In the genomic region with DNA sequence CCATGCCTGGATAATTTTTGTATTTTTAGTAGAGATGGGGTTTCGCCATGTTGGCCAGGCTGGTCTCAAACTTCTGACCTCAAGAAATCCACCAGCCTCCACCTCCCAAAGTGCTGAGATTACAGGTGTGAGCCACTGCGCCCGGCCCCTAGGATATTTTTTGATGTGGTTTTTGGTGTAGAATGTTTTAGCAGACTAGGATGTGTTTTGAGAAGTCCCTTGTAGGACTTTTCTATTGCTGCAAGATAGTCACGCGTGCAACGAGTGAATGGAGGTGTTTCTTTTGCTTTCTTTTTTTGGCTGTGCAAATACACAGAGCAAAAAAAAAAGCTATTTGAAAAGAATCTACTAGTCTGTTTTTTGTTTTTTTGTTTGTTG, we compare ENCODE assay signal across 21 cellular contexts. TPM values are rescaled to one million over a fixed set of nuclear protein-coding genes. Genes with fewer than 3 reads are reported as not detected.
A peak's percentile ranks its signal among the peaks of the same experiment; 100 is the strongest.
DNase-seq lines count a peak whose midpoint lies in the region; ATAC-seq, FAIRE-seq and TF ChIP-seq lines count a peak whose summit lies in the region.
"Had no signal": no experiment of that assay in that cellular context is flagged by ENCODE, and none has a peak within 500 bp of the region (broad histone marks: within the 10 kb centered on the region; RNA-seq: fewer than 3 reads in every experiment).

No MANE protein-coding gene starts in this region.

- H3K27ac ChIP-seq in HEK293 (ENCODE audit: extremely low read depth, low read depth, low read length), result no peak overlapping the region
- no peak overlapping the region for H3K27ac ChIP-seq in HepG2 (ENCODE audit: extremely low read length, insufficient read depth, low read length)
- H3K27ac ChIP-seq: BLaER1, HL-60 had no signal

- POLR2A ChIA-PET in activated CD8-positive, alpha-beta T cell treated with anti-CD3 and anti-CD28 coated beads, Interleukin-2, amount 10 ng/mL, durations not matched to agents 7 days and 5 days (lab: Charles Lee), result interaction anchor here (1.0 to 13.1 kb wide), 2 partner anchors 13 to 32 kb away, joined by 3 to 658 read pairs; partner anchors contain the start of gene KLF6
- POLR2A ChIA-PET in activated CD8-positive, alpha-beta T cell treated with anti-CD3 and anti-CD28 coated beads for 36 hours (lab: Charles Lee), result no interaction called here
- POLR2A ChIA-PET in HEK293 (lab: Yijun Ruan, JAX) (no interaction called here), HepG2 (lab: Yijun Ruan, JAX) (interaction anchor here (1.5 to 2.1 kb wide), 3 partner anchors 30 to 75 kb away, joined by 4 to 15 read pairs (median 5); partner anchors contain the start of gene KLF6)

- H3K4me1 ChIP-seq in HEK293 (ENCODE audit: control insufficient read depth, insufficient read depth, low read length) (no peaks in the 10 kb centered on the region), HepG2 (ENCODE audit: insufficient read depth, low read length) (peaks cover 53% of the 10 kb centered on the region)
- H3K4me1 ChIP-seq: HAP-1 had no signal

- H4K20me1 ChIP-seq in HepG2 (ENCODE audit: insufficient read depth, low read length), result no peaks in the 10 kb centered on the region
- H4K20me1 ChIP-seq: BLaER1 had no signal

- peaks cover 50% of the 10 kb centered on the region for H3K4me1 Mint-ChIP-seq in activated CD8-positive, alpha-beta T cell treated with anti-CD3 and anti-CD28 coated beads, Interleukin-2, amount 10 ng/mL, durations not matched to agents 7 days and 5 days (ENCODE audit: low read depth)
- peaks cover 35% of the 10 kb centered on the region for H3K4me1 Mint-ChIP-seq in activated CD8-positive, alpha-beta T cell treated with anti-CD3 and anti-CD28 coated beads for 36 hours (ENCODE audit: low read depth)
- peaks cover 51% of the 10 kb centered on the region for H3K4me1 Mint-ChIP-seq in activated T-helper 1 cell treated with anti-CD3 and anti-CD28 coated beads, Interleukin-12 subunit alpha, Interleukin-12 subunit beta, Interleukin-2, Interleukin-4 antibody, amounts not matched to agents 30 ng/mL and 10 ng/mL and 1 ng/mL, durations not matched to agents 14 hours and 24 hours and 36 hours (ENCODE audit: low read depth)
- H3K4me1 Mint-ChIP-seq in natural killer cell treated with Interleukin-12 subunit alpha and Interleukin-12 subunit beta and Interleukin-15 and Interleukin-18, amount 100 ng/mL, for 72 hours (ENCODE audit: low read depth in 2 of 2), result peaks cover 47 to 58% of the 10 kb centered on the region in 2 donors

- FAIRE-seq in HepG2 (lab: Jason Lieb, UNC), result no peak
- FAIRE-seq: A204.1, GM12891, GM18507, HTR-8/SVneo had no signal

- H3K36me3 ChIP-seq in HEK293 (ENCODE audit: control insufficient read depth in 2 of 2, insufficient read depth in 1 of 2, low read length in 2 of 2), result no peaks in the 10 kb centered on the region
- no peaks in the 10 kb centered on the region for H3K36me3 ChIP-seq in HepG2 (replicated peaks in 1 of 2; ENCODE audit: control insufficient read depth in 1 of 2, insufficient read depth in 2 of 2, low read length in 2 of 2)
- H3K36me3 ChIP-seq: BLaER1, HAP-1 had no signal

- no peak overlapping the region for H3K27ac Mint-ChIP-seq in activated CD8-positive, alpha-beta T cell treated with anti-CD3 and anti-CD28 coated beads, Interleukin-2, amount 10 ng/mL, durations not matched to agents 7 days and 5 days
- H3K27ac Mint-ChIP-seq in activated CD8-positive, alpha-beta T cell treated with anti-CD3 and anti-CD28 coated beads for 36 hours, result no peak overlapping the region
- peak overlapping the region; percentile 2 for H3K27ac Mint-ChIP-seq in activated T-helper 1 cell treated with anti-CD3 and anti-CD28 coated beads, Interleukin-12 subunit alpha, Interleukin-12 subunit beta, Interleukin-2, Interleukin-4 antibody, amounts not matched to agents 30 ng/mL and 10 ng/mL and 1 ng/mL, durations not matched to agents 14 hours and 24 hours and 36 hours
- no peak overlapping the region for H3K27ac Mint-ChIP-seq in natural killer cell treated with Interleukin-12 subunit alpha and Interleukin-12 subunit beta and Interleukin-15 and Interleukin-18, amount 100 ng/mL, for 72 hours

- H3K4me3 ChIP-seq in HEK293 (ENCODE audit: low read depth, low read length), result no peak overlapping the region
- H3K4me3 ChIP-seq in HepG2 (replicated peaks in 1 of 3; ENCODE audit: insufficient read depth in 1 of 3, low read depth in 2 of 3, low read length in 3 of 3), result no peak overlapping the region
- H3K4me3 ChIP-seq: BLaER1, HAP-1 had no signal

- H3K27me3 Mint-ChIP-seq in activated CD8-positive, alpha-beta T cell treated with anti-CD3 and anti-CD28 coated beads, Interleukin-2, amount 10 ng/mL, durations not matched to agents 7 days and 5 days (ENCODE audit: low read depth), result no peaks in the 10 kb centered on the region
- no peaks in the 10 kb centered on the region for H3K27me3 Mint-ChIP-seq in activated CD8-positive, alpha-beta T cell treated with anti-CD3 and anti-CD28 coated beads for 36 hours
- no peaks in the 10 kb centered on the region for H3K27me3 Mint-ChIP-seq in activated T-helper 1 cell treated with anti-CD3 and anti-CD28 coated beads, Interleukin-12 subunit alpha, Interleukin-12 subunit beta, Interleukin-2, Interleukin-4 antibody, amounts not matched to agents 30 ng/mL and 10 ng/mL and 1 ng/mL, durations not matched to agents 14 hours and 24 hours and 36 hours (ENCODE audit: insufficient read depth)
- H3K27me3 Mint-ChIP-seq in natural killer cell treated with Interleukin-12 subunit alpha and Interleukin-12 subunit beta and Interleukin-15 and Interleukin-18, amount 100 ng/mL, for 72 hours, result no peaks in the 10 kb centered on the region

- no peak for TF ChIP-seq CTCF in activated CD8-positive, alpha-beta T cell treated with anti-CD3 and anti-CD28 coated beads for 36 hours (IDR thresholded peaks at IDR 0.05)
- TF ChIP-seq CTCF in HEK293 (tag by site-specific recombination; IDR thresholded peaks at IDR 0.05), result no peak
- no peak for TF ChIP-seq CTCF in HepG2 (CRISPR knock-in tag; IDR thresholded peaks at IDR 0.05)

- no peak for TF ChIP-seq RAD21 in HepG2 (CRISPR knock-in tag; IDR thresholded peaks at IDR 0.05)

- in situ Hi-C loops in HepG2 (cut with HindIII; ENCODE audit: extremely low pct_ligation_motif_present, low pct_unique_long_range_greater_than_20kb), result no loop called here

- peaks cover 9% of the 10 kb centered on the region for H3K36me3 Mint-ChIP-seq in activated CD8-positive, alpha-beta T cell treated with anti-CD3 and anti-CD28 coated beads, Interleukin-2, amount 10 ng/mL, durations not matched to agents 7 days and 5 days (ENCODE audit: low read depth)
- no peaks in the 10 kb centered on the region for H3K36me3 Mint-ChIP-seq in activated CD8-positive, alpha-beta T cell treated with anti-CD3 and anti-CD28 coated beads for 36 hours (ENCODE audit: low read depth)
- H3K36me3 Mint-ChIP-seq in activated T-helper 1 cell treated with anti-CD3 and anti-CD28 coated beads, Interleukin-12 subunit alpha, Interleukin-12 subunit beta, Interleukin-2, Interleukin-4 antibody, amounts not matched to agents 30 ng/mL and 10 ng/mL and 1 ng/mL, durations not matched to agents 14 hours and 24 hours and 36 hours (ENCODE audit: low read depth), result peaks cover 3% of the 10 kb centered on the region
- no peaks in the 10 kb centered on the region for H3K36me3 Mint-ChIP-seq in natural killer cell treated with Interleukin-12 subunit alpha and Interleukin-12 subunit beta and Interleukin-15 and Interleukin-18, amount 100 ng/mL, for 72 hours

- H3K27me3 ChIP-seq in HepG2 (ENCODE audit: control insufficient read depth in 1 of 2, insufficient read depth in 2 of 2, low read length in 2 of 2), result no peaks in the 10 kb centered on the region
- H3K27me3 ChIP-seq: BLaER1 had no signal

- no peak overlapping the region for H2AFZ ChIP-seq in HepG2 (ENCODE audit: low read length)

- H3K9ac ChIP-seq in HepG2 (ENCODE audit: insufficient read depth, low read depth, low read length), result no peak overlapping the region
- H3K9ac ChIP-seq: BLaER1 had no signal

- H3K4me2 ChIP-seq in HepG2 (ENCODE audit: low read depth, low read length), result no peak overlapping the region
- H3K4me2 ChIP-seq: BLaER1 had no signal

- no peak for TF ChIP-seq EP300 in HepG2 (IDR thresholded peaks at IDR 0.05; ENCODE audit: low read depth in 2 of 2, low read length in 2 of 2)
- TF ChIP-seq EP300 in HepG2 (CRISPR knock-in tag; IDR thresholded peaks at IDR 0.05; ENCODE audit: borderline replicate concordance), result no peak

- H3K4me3 Mint-ChIP-seq in activated CD8-positive, alpha-beta T cell treated with anti-CD3 and anti-CD28 coated beads, Interleukin-2, amount 10 ng/mL, durations not matched to agents 7 days and 5 days, result no peak overlapping the region
- H3K4me3 Mint-ChIP-seq in activated CD8-positive, alpha-beta T cell treated with anti-CD3 and anti-CD28 coated beads for 36 hours, result no peak overlapping the region
- H3K4me3 Mint-ChIP-seq in activated T-helper 1 cell treated with anti-CD3 and anti-CD28 coated beads, Interleukin-12 subunit alpha, Interleukin-12 subunit beta, Interleukin-2, Interleukin-4 antibody, amounts not matched to agents 30 ng/mL and 10 ng/mL and 1 ng/mL, durations not matched to agents 14 hours and 24 hours and 36 hours, result no peak overlapping the region
- H3K4me3 Mint-ChIP-seq in natural killer cell treated with Interleukin-12 subunit alpha and Interleukin-12 subunit beta and Interleukin-15 and Interleukin-18, amount 100 ng/mL, for 72 hours, result peak overlapping the region; percentile 51

- ATAC-seq in activated CD8-positive, alpha-beta T cell treated with anti-CD3 and anti-CD28 coated beads, Interleukin-2, amount 10 ng/mL, durations not matched to agents 7 days and 5 days, result no peak
- no peak for ATAC-seq in activated CD8-positive, alpha-beta T cell treated with anti-CD3 and anti-CD28 coated beads for 36 hours
- no peak for ATAC-seq in natural killer cell treated with Interleukin-12 subunit alpha and Interleukin-12 subunit beta and Interleukin-15 and Interleukin-18, amount 100 ng/mL, for 72 hours
- no peak for ATAC-seq in GM21367 (IDR thresholded peaks at IDR 0.05; ENCODE audit: unreplicated experiment)
- no peak for ATAC-seq in HepG2

- peak; percentile 21 for DNase-seq in activated CD8-positive, alpha-beta T cell treated with anti-CD3 and anti-CD28 coated beads, Interleukin-2, amount 10 ng/mL, durations not matched to agents 7 days and 5 days
- no peak for DNase-seq in activated CD8-positive, alpha-beta T cell treated with anti-CD3 and anti-CD28 coated beads for 36 hours
- no peak for DNase-seq in activated T-helper 1 cell treated with anti-CD3 and anti-CD28 coated beads, Interleukin-12 subunit alpha, Interleukin-12 subunit beta, Interleukin-2, Interleukin-4 antibody, amounts not matched to agents 30 ng/mL and 10 ng/mL and 1 ng/mL, durations not matched to agents 14 hours and 24 hours and 36 hours (ENCODE audit: low spot score)
- no peak for DNase-seq in natural killer cell treated with Interleukin-12 subunit alpha and Interleukin-12 subunit beta and Interleukin-15 and Interleukin-18, amount 100 ng/mL, for 72 hours (ENCODE audit: low spot score)
- DNase-seq in HepG2 (ENCODE audit: low spot score), result no peak
- DNase-seq: GDM1, NCI-H1930, NCI-H2171, NCI-H446, NCI-H748 treated with DMSO at 0.1 percent for 48 hours, OCI-M1, RPMI8226 had no signal

- CTCF ChIA-PET in activated CD8-positive, alpha-beta T cell treated with anti-CD3 and anti-CD28 coated beads, Interleukin-2, amount 10 ng/mL, durations not matched to agents 7 days and 5 days (lab: Charles Lee), result no interaction called here
- CTCF ChIA-PET in activated CD8-positive, alpha-beta T cell treated with anti-CD3 and anti-CD28 coated beads for 36 hours (lab: Charles Lee), result interaction anchor here (1.6 kb wide), 1 partner anchor 14 kb away, joined by 4 read pairs; no protein-coding TSS in a partner anchor
- CTCF ChIA-PET in HEK293 (lab: Yijun Ruan, JAX), result no interaction called here
- CTCF ChIA-PET in HepG2 (lab: Yijun Ruan, JAX; ENCODE audit: low intra/inter-chr PET ratio, low total read pairs), result no interaction called here

- H3K9me3 ChIP-seq in HEK293 (ENCODE audit: control insufficient read depth, insufficient read depth, low read depth, low read length), result no peaks in the 10 kb centered on the region
- no peaks in the 10 kb centered on the region for H3K9me3 ChIP-seq in HepG2 (ENCODE audit: low read length)
- H3K9me3 ChIP-seq: BLaER1, HAP-1 had no signal

- H3K79me2 ChIP-seq in HepG2 (ENCODE audit: insufficient read depth, low read length), result no peaks in the 10 kb centered on the region

- 96% methylated on average over 6 of the region's 6 CpGs for WGBS in HepG2 (ENCODE audit: low lambda C conversion rate)

- intact Hi-C loops in activated CD8-positive, alpha-beta T cell treated with anti-CD3 and anti-CD28 coated beads for 36 hours (cut with micrococcal nuclease), result no loop called here
- intact Hi-C loops in activated T-helper 1 cell treated with anti-CD3 and anti-CD28 coated beads, Interleukin-12 subunit alpha, Interleukin-12 subunit beta, Interleukin-2, Interleukin-4 antibody, amounts not matched to agents 30 ng/mL and 10 ng/mL and 1 ng/mL, durations not matched to agents 14 hours and 24 hours and 36 hours (cut with micrococcal nuclease), result no loop called here
- intact Hi-C loops in HepG2 (cut with micrococcal nuclease; ENCODE audit: unreplicated experiment), result loop anchor here (5.0 kb wide), 1 partner anchor 72 kb away; no protein-coding TSS in a partner anchor

- TF ChIP-seq POLR2A in HepG2 (IDR thresholded peaks at IDR 0.05; ENCODE audit: insufficient read depth in 1 of 2, low read depth in 2 of 2, low read length in 2 of 2), result no peak

- BruUV-seq in HepG2 (replicated peaks; lab: Mats Ljungman, UMichigan), result no TSS peak

- H3K9me3 Mint-ChIP-seq in activated CD8-positive, alpha-beta T cell treated with anti-CD3 and anti-CD28 coated beads, Interleukin-2, amount 10 ng/mL, durations not matched to agents 7 days and 5 days (ENCODE audit: insufficient read depth), result no peaks in the 10 kb centered on the region
- peaks cover 1% of the 10 kb centered on the region for H3K9me3 Mint-ChIP-seq in activated CD8-positive, alpha-beta T cell treated with anti-CD3 and anti-CD28 coated beads for 36 hours
- peaks cover 9% of the 10 kb centered on the region for H3K9me3 Mint-ChIP-seq in activated T-helper 1 cell treated with anti-CD3 and anti-CD28 coated beads, Interleukin-12 subunit alpha, Interleukin-12 subunit beta, Interleukin-2, Interleukin-4 antibody, amounts not matched to agents 30 ng/mL and 10 ng/mL and 1 ng/mL, durations not matched to agents 14 hours and 24 hours and 36 hours
- peaks cover under 1% of the 10 kb centered on the region for H3K9me3 Mint-ChIP-seq in natural killer cell treated with Interleukin-12 subunit alpha and Interleukin-12 subunit beta and Interleukin-15 and Interleukin-18, amount 100 ng/mL, for 72 hours

RNA-seq across cellular contexts. Expression of gene KLF6, which starts 29.8 kb away (rescaled TPM):
- 100 to 1,000 TPM; 208 to 215 TPM for total RNA-seq in activated CD8-positive, alpha-beta T cell treated with anti-CD3 and anti-CD28 coated beads, Interleukin-2, amount 10 ng/mL, durations not matched to agents 7 days and 5 days
- total RNA-seq in activated CD8-positive, alpha-beta T cell treated with anti-CD3 and anti-CD28 coated beads for 36 hours, result 100 to 1,000 TPM; 116 to 120 TPM
- total RNA-seq in activated T-helper 1 cell treated with anti-CD3 and anti-CD28 coated beads, Interleukin-12 subunit alpha, Interleukin-12 subunit beta, Interleukin-2, Interleukin-4 antibody, amounts not matched to agents 30 ng/mL and 10 ng/mL and 1 ng/mL, durations not matched to agents 14 hours and 24 hours and 36 hours, result 110 and 113 TPM in 2 replicates
- 100 to 1,000 TPM; 225 to 236 TPM for total RNA-seq in natural killer cell treated with Interleukin-12 subunit alpha and Interleukin-12 subunit beta and Interleukin-15 and Interleukin-18, amount 100 ng/mL, for 72 hours
- total RNA-seq in HepG2 (2016; rRNA removed; fragmentation: Illumina TruSeq; extraction: Trizol), result 13.5 and 27.0 TPM in 2 replicates
- 17.4 and 21.1 TPM in 2 replicates for total RNA-seq in HepG2 (2016; cell fraction: cytosol; rRNA removed; fragmentation: Illumina TruSeq; extraction: Trizol; ENCODE audit: low read depth)
- 13.7 and 28.9 TPM in 2 replicates for total RNA-seq in HepG2 (2016; cell fraction: insoluble cytoplasmic fraction; rRNA removed; fragmentation: Illumina TruSeq; extraction: Trizol)
- 23.0 and 29.0 TPM in 2 replicates for total RNA-seq in HepG2 (2016; cell fraction: membrane; rRNA removed; fragmentation: Illumina TruSeq; extraction: Trizol)
- total RNA-seq in HepG2 (2016; cell fraction: nucleus; rRNA removed; fragmentation: Illumina TruSeq; extraction: Trizol), result 106 and 113 TPM in 2 replicates
- 71.9 and 75.4 TPM in 2 replicates for polyA plus RNA-seq in HepG2 (2011; rRNA removed)
- 35.6 and 36.3 TPM in 2 replicates for polyA plus RNA-seq in HepG2 (2011; cell fraction: cytosol; rRNA removed)
- polyA plus RNA-seq in HepG2 (2011; cell fraction: nucleus; rRNA removed), result 201 and 233 TPM in 2 replicates
- polyA plus RNA-seq in HepG2 (2012), result 28.6 and 64.6 TPM in 2 replicates
- polyA plus RNA-seq in HepG2 (2016; cell fraction: cytosol; fragmentation: Illumina TruSeq; extraction: Trizol; ENCODE audit: low read depth), result 2.8 and 3.6 TPM in 2 replicates
- 25.4 and 29.8 TPM in 2 replicates for polyA plus RNA-seq in HepG2 (2016; cell fraction: insoluble cytoplasmic fraction; fragmentation: Illumina TruSeq; extraction: Trizol; ENCODE audit: low read depth)
- 11.0 and 14.7 TPM in 2 replicates for polyA plus RNA-seq in HepG2 (2016; cell fraction: membrane; fragmentation: Illumina TruSeq; extraction: Trizol; ENCODE audit: low read depth)
- polyA plus RNA-seq in HepG2 (2016; cell fraction: nucleus; fragmentation: Illumina TruSeq; extraction: Trizol; ENCODE audit: insufficient read depth, low read depth), result 165 and 176 TPM in 2 replicates
- polyA minus RNA-seq in HepG2 (2011; rRNA and poly(A)+ RNA removed; ENCODE audit: low replicate concordance), result 46.3 and 318 TPM in 2 replicates
- polyA minus RNA-seq in HepG2 (2011; cell fraction: cytosol; rRNA and poly(A)+ RNA removed), result 50.8 and 67.4 TPM in 2 replicates
- 544 and 615 TPM in 2 replicates for polyA minus RNA-seq in HepG2 (2011; cell fraction: nucleus; rRNA and poly(A)+ RNA removed)

Comparison
In these comparisons a context has a peak if more than half of its experiments do, and no peak if none do; other contexts are left out.
1. POLR2A ChIA-PET loops: an anchor here in activated CD8-positive, alpha-beta T cell treated with anti-CD3 and anti-CD28 coated beads, Interleukin-2, amount 10 ng/mL, durations not matched to agents 7 days and 5 days (1.0 to 13.1 kb wide) and HepG2 (1.5 to 2.1 kb wide); none called in activated CD8-positive, alpha-beta T cell treated with anti-CD3 and anti-CD28 coated beads for 36 hours and HEK293.